In the genomic region with DNA sequence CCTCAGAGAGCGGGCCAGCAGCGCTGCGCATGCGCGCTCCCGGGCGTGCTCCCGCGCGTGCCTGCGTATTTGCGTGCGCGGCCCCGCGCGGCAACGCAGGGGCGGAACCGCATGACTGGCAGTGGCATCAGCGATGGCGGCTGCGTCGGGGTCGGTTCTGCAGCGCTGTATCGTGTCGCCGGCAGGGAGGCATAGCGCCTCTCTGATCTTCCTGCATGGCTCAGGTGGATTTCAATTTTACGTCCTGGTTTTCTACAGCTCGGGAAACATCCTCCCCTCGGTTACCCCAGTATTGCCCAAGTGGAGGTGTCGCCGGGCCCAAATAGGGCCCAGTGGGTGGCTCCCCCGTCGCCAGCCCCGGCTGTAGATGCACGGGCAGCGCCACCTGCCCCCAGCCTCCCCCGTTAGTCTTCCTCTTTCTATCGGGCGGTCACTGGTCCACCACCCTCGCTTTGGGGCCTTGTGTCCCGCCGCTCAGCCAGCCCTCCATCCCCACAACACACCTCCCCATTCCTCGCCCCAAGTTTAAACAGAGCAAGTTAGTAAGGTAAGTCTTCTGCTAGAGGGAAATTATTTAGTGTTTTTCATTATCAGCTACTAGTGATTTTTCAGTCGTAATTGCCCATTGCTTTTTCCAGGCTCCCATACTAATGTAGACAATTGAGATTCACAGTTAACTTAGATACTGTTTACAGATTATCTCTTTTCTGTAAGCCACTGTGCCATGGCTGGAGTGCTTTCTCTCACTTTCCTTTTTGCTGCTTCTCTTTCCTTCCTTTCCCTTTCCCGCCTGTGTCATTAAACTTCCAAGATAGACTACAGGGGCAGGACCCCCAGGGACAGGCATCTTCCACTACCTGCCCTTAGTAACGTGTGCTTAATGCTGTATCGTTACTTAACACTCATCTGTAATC, we compare ENCODE assay signal across 1 cellular context.
TF ChIP-seq lines count a peak whose summit lies in the region.

Gene LYPLAL1 (plus strand): TSS at position 121 of the 914 bp plus-strand sequence. CDS start 13 bp downstream, at position 134.

TF ChIP-seq in H1, 55 proteins besides CTCF, POLR2A, EP300 and RAD21 (continued from another document):
- TF ChIP-seq TCF12 (IDR thresholded peaks at IDR 0.05; ENCODE audit: low read depth, low read length) = no peak
- no peak for TF ChIP-seq RFX5 (IDR thresholded peaks at IDR 0.05; ENCODE audit: borderline replicate concordance, low read depth, low read length)
- TF ChIP-seq POU5F1 (IDR thresholded peaks at IDR 0.05; ENCODE audit: low read depth, low read length) = no peak
- TF ChIP-seq CBX8 (IDR thresholded peaks at IDR 0.05; ENCODE audit: borderline replicate concordance, low read depth, low read length) = no peak
- no peak for TF ChIP-seq SIRT6 (IDR thresholded peaks at IDR 0.05; ENCODE audit: low read length)
- no peak for TF ChIP-seq ATF2 (IDR thresholded peaks at IDR 0.05; ENCODE audit: low read length)
- no peak for TF ChIP-seq SP1 (IDR thresholded peaks at IDR 0.05; ENCODE audit: low read depth, low read length)
- peak; percentile 92 for TF ChIP-seq YY1 (IDR thresholded peaks at IDR 0.05; ENCODE audit: low read depth, low read length)
- no peak for TF ChIP-seq RNF2 (IDR thresholded peaks at IDR 0.05; ENCODE audit: borderline replicate concordance, low read depth, low read length, missing control alignments, poor library complexity, severe bottlenecking)
- TF ChIP-seq GTF2F1 (IDR thresholded peaks at IDR 0.05; ENCODE audit: borderline replicate concordance, low read depth, low read length) = no peak
- peak; percentile 91 for TF ChIP-seq ASH2L (IDR thresholded peaks at IDR 0.05; ENCODE audit: low read length)
- TF ChIP-seq, protein P1, sequence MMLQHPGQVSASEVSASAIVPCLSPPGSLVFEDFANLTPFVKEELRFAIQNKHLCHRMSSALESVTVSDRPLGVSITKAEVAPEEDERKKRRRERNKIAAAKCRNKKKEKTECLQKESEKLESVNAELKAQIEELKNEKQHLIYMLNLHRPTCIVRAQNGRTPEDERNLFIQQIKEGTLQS (IDR thresholded peaks at IDR 0.05; ENCODE audit: insufficient read depth, low read depth, low read length) = no peak
- TF ChIP-seq, protein P2, sequence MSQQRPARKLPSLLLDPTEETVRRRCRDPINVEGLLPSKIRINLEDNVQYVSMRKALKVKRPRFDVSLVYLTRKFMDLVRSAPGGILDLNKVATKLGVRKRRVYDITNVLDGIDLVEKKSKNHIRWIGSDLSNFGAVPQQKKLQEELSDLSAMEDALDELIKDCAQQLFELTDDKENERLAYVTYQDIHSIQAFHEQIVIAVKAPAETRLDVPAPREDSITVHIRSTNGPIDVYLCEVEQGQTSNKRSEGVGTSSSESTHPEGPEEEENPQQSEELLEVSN (IDR thresholded peaks at IDR 0.05) = peak; percentile 41; the same call in 1 of the 2 replicates
- TF ChIP-seq TBP (IDR thresholded peaks at IDR 0.05; ENCODE audit: low read depth, low read length) = peak; percentile 89
- no peak for TF ChIP-seq NANOG (IDR thresholded peaks at IDR 0.05; ENCODE audit: insufficient read depth, low read depth, low read length, poor library complexity, severe bottlenecking)
- peak; percentile 83 for TF ChIP-seq NRF1 (IDR thresholded peaks at IDR 0.05; ENCODE audit: low read depth, low read length)
- TF ChIP-seq SUZ12 (IDR thresholded peaks at IDR 0.05; ENCODE audit: low read length) = no peak
- TF ChIP-seq POLR2AphosphoS5 (IDR thresholded peaks at IDR 0.05; ENCODE audit: low read depth, low read length) = peak; percentile 96
- no peak for TF ChIP-seq HDAC6 (IDR thresholded peaks at IDR 0.05; ENCODE audit: low read depth, low read length)
- TF ChIP-seq RBBP5 (IDR thresholded peaks at IDR 0.05; ENCODE audit: borderline replicate concordance, low read depth, low read length) = peak; percentile 99
- TF ChIP-seq CBX5 (IDR thresholded peaks at IDR 0.05; ENCODE audit: low read depth, low read length) = no peak
- no peak for TF ChIP-seq JUND (IDR thresholded peaks at IDR 0.05; ENCODE audit: low read length)
- no peak for TF ChIP-seq BRCA1 (IDR thresholded peaks at IDR 0.05; ENCODE audit: low read depth, low read length)
- TF ChIP-seq CEBPB (IDR thresholded peaks at IDR 0.05; ENCODE audit: low read depth, low read length) = no peak
- no peak for TF ChIP-seq USF2 (IDR thresholded peaks at IDR 0.05; ENCODE audit: low read length)
- TF ChIP-seq KDM1A (IDR thresholded peaks at IDR 0.05; ENCODE audit: borderline replicate concordance, low read length) = peak; percentile 12; the same call in 1 of the 2 replicates
- no peak for TF ChIP-seq ZNF274 (IDR thresholded peaks at IDR 0.05; ENCODE audit: borderline replicate concordance, extremely low read depth, low read length)
- TF ChIP-seq SAP30 (IDR thresholded peaks at IDR 0.05; ENCODE audit: insufficient read depth, insufficient replicate concordance, low read length) = no peak
- TF ChIP-seq PHF8 (conservative IDR thresholded peaks at IDR 0.05; ENCODE audit: low read depth, low read length) = peak; percentile 91
- no peak for TF ChIP-seq HDAC2 (IDR thresholded peaks at IDR 0.05; ENCODE audit: borderline replicate concordance in 1 of 2, low read depth in 2 of 2, low read length in 2 of 2)
- TF ChIP-seq TEAD4 (IDR thresholded peaks at IDR 0.05; ENCODE audit: low read depth, low read length) = peak; percentile 88
- TF ChIP-seq BACH1 (IDR thresholded peaks at IDR 0.05; ENCODE audit: low read length) = no peak
- peak; percentile 94 for TF ChIP-seq TAF1 (IDR thresholded peaks at IDR 0.05; ENCODE audit: low read depth, low read length)
- TF ChIP-seq TAF7 (optimal IDR thresholded peaks at IDR 0.05; ENCODE audit: borderline replicate concordance, low read depth, low read length) = no peak
- TF ChIP-seq, protein P3, sequence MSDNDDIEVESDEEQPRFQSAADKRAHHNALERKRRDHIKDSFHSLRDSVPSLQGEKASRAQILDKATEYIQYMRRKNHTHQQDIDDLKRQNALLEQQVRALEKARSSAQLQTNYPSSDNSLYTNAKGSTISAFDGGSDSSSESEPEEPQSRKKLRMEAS (IDR thresholded peaks at IDR 0.05) = peak; percentile 88
- TF ChIP-seq CREB1 (IDR thresholded peaks at IDR 0.05) = peak; percentile 64; the same call in 1 of the 2 replicates
- no peak for TF ChIP-seq MAFK (IDR thresholded peaks at IDR 0.05; ENCODE audit: low read depth, low read length)
- TF ChIP-seq SIX5 (IDR thresholded peaks at IDR 0.05; ENCODE audit: low read depth, low read length) = no peak
- TF ChIP-seq EGR1 (IDR thresholded peaks at IDR 0.05; ENCODE audit: borderline replicate concordance, low read depth, low read length) = no peak
- TF ChIP-seq JUN (IDR thresholded peaks at IDR 0.05; ENCODE audit: low read depth, low read length) = no peak
- TF ChIP-seq SP2 (IDR thresholded peaks at IDR 0.05; ENCODE audit: low read length) = no peak
- TF ChIP-seq RXRA (IDR thresholded peaks at IDR 0.05; ENCODE audit: insufficient read depth, low read depth, low read length) = no peak
- TF ChIP-seq KDM4A (IDR thresholded peaks at IDR 0.05; ENCODE audit: low read depth, low read length, severe bottlenecking) = peak; percentile 70
- TF ChIP-seq KDM5A (IDR thresholded peaks at IDR 0.05; ENCODE audit: low read length) = no peak
- no peak for TF ChIP-seq CHD1 (IDR thresholded peaks at IDR 0.05; ENCODE audit: low read depth, low read length)
- no peak for TF ChIP-seq EZH2 (IDR thresholded peaks at IDR 0.05; ENCODE audit: low read depth, low read length, severe bottlenecking)
- TF ChIP-seq, protein P4, sequence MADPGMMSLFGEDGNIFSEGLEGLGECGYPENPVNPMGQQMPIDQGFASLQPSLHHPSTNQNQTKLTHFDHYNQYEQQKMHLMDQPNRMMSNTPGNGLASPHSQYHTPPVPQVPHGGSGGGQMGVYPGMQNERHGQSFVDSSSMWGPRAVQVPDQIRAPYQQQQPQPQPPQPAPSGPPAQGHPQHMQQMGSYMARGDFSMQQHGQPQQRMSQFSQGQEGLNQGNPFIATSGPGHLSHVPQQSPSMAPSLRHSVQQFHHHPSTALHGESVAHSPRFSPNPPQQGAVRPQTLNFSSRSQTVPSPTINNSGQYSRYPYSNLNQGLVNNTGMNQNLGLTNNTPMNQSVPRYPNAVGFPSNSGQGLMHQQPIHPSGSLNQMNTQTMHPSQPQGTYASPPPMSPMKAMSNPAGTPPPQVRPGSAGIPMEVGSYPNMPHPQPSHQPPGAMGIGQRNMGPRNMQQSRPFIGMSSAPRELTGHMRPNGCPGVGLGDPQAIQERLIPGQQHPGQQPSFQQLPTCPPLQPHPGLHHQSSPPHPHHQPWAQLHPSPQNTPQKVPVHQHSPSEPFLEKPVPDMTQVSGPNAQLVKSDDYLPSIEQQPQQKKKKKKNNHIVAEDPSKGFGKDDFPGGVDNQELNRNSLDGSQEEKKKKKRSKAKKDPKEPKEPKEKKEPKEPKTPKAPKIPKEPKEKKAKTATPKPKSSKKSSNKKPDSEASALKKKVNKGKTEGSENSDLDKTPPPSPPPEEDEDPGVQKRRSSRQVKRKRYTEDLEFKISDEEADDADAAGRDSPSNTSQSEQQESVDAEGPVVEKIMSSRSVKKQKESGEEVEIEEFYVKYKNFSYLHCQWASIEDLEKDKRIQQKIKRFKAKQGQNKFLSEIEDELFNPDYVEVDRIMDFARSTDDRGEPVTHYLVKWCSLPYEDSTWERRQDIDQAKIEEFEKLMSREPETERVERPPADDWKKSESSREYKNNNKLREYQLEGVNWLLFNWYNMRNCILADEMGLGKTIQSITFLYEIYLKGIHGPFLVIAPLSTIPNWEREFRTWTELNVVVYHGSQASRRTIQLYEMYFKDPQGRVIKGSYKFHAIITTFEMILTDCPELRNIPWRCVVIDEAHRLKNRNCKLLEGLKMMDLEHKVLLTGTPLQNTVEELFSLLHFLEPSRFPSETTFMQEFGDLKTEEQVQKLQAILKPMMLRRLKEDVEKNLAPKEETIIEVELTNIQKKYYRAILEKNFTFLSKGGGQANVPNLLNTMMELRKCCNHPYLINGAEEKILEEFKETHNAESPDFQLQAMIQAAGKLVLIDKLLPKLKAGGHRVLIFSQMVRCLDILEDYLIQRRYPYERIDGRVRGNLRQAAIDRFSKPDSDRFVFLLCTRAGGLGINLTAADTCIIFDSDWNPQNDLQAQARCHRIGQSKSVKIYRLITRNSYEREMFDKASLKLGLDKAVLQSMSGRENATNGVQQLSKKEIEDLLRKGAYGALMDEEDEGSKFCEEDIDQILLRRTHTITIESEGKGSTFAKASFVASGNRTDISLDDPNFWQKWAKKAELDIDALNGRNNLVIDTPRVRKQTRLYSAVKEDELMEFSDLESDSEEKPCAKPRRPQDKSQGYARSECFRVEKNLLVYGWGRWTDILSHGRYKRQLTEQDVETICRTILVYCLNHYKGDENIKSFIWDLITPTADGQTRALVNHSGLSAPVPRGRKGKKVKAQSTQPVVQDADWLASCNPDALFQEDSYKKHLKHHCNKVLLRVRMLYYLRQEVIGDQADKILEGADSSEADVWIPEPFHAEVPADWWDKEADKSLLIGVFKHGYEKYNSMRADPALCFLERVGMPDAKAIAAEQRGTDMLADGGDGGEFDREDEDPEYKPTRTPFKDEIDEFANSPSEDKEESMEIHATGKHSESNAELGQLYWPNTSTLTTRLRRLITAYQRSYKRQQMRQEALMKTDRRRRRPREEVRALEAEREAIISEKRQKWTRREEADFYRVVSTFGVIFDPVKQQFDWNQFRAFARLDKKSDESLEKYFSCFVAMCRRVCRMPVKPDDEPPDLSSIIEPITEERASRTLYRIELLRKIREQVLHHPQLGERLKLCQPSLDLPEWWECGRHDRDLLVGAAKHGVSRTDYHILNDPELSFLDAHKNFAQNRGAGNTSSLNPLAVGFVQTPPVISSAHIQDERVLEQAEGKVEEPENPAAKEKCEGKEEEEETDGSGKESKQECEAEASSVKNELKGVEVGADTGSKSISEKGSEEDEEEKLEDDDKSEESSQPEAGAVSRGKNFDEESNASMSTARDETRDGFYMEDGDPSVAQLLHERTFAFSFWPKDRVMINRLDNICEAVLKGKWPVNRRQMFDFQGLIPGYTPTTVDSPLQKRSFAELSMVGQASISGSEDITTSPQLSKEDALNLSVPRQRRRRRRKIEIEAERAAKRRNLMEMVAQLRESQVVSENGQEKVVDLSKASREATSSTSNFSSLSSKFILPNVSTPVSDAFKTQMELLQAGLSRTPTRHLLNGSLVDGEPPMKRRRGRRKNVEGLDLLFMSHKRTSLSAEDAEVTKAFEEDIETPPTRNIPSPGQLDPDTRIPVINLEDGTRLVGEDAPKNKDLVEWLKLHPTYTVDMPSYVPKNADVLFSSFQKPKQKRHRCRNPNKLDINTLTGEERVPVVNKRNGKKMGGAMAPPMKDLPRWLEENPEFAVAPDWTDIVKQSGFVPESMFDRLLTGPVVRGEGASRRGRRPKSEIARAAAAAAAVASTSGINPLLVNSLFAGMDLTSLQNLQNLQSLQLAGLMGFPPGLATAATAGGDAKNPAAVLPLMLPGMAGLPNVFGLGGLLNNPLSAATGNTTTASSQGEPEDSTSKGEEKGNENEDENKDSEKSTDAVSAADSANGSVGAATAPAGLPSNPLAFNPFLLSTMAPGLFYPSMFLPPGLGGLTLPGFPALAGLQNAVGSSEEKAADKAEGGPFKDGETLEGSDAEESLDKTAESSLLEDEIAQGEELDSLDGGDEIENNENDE (IDR thresholded peaks at IDR 0.05; ENCODE audit: insufficient replicate concordance, low read length) = no peak
- no peak for TF ChIP-seq CTBP2 (IDR thresholded peaks at IDR 0.05; ENCODE audit: borderline replicate concordance, insufficient read depth, insufficient read length, low read length)
- no peak for TF ChIP-seq SIN3A (conservative IDR thresholded peaks at IDR 0.05 in 1 of 2, IDR thresholded peaks at IDR 0.05 in 1 of 2; ENCODE audit: low read depth in 1 of 2, low read length in 2 of 2)
- no peak for TF ChIP-seq FOSL1 (IDR thresholded peaks at IDR 0.05; ENCODE audit: insufficient read depth, low read depth, low read length)
- TF ChIP-seq CHD2 (IDR thresholded peaks at IDR 0.05; ENCODE audit: low read length) = no peak
- no peak for TF ChIP-seq GABPA (IDR thresholded peaks at IDR 0.05; ENCODE audit: borderline replicate concordance, insufficient read depth, low read length)
- TF ChIP-seq BCL11A (IDR thresholded peaks at IDR 0.05; ENCODE audit: low read depth in 2 of 2, low read length in 2 of 2) = no peak
- TF ChIP-seq SRF (IDR thresholded peaks at IDR 0.05; ENCODE audit: low read depth, low read length) = no peak
